In genomic region chr20:2508631-2509467, GRCh38 we compare ENCODE assay signal across 8 cellular contexts. TPM values are rescaled to one million over a fixed set of nuclear protein-coding genes. Genes with fewer than 3 reads are reported as not detected.
DNase-seq lines count a peak whose midpoint lies in the region; ATAC-seq and TF ChIP-seq lines count a peak whose summit lies in the region.

TSS of gene ZNF343 (minus strand) at chr20:2508915. CDS start at chr20:2493895, 15,020 bp downstream.

- peak within 1 kb of the TSS; percentile 87 for H3K4me2 ChIP-seq in MM.1S (ENCODE audit: low read depth, low read length)

- ATAC-seq in omental fat pad (ENCODE audit: low FRiP score) (peak; percentile 98), thoracic aorta (ENCODE audit: insufficient number of reproducible peaks, low FRiP score, low read depth) (peak; percentile 86)

- H3K27ac ChIP-seq in MM.1S (ENCODE audit: low read length) (peak within 1 kb of the TSS; percentile 45; the same call in 1 of the 2 replicates), thoracic aorta (peak within 1 kb of the TSS; percentile 73 to 82)

- H3K4me1 ChIP-seq in MM.1S (ENCODE audit: low read length): no peaks in the 10 kb centered on the region
- H3K4me1 ChIP-seq in thoracic aorta (ENCODE audit: control insufficient read depth in 1 of 2, low read depth in 2 of 2): peaks cover 0 to 13% of the 10 kb centered on the region in 2 donors

- H3K27me3 Mint-ChIP-seq in activated naive CD4-positive, alpha-beta T cell treated with anti-CD3 and anti-CD28 coated beads, Interleukin-2, amount 10 ng/mL, durations not matched to agents 7 days and 5 days: peaks cover 15% of the 10 kb centered on the region

- no peaks in the 10 kb centered on the region for H4K20me1 ChIP-seq in MM.1S (ENCODE audit: insufficient read depth, low read length)

- peak; percentile 91 for DNase-seq in GM03348 (ENCODE audit: low spot score)
- peak; percentile 79 for DNase-seq in HCEC 1CT
- peak; percentile 88 for DNase-seq in MM.1S
- peak; percentile 87 for DNase-seq in SK-N-DZ (ENCODE audit: low spot score)
- DNase-seq in activated naive CD4-positive, alpha-beta T cell treated with anti-CD3 and anti-CD28 coated beads, Interleukin-2, amount 10 ng/mL, durations not matched to agents 7 days and 5 days: peak; percentile 86
- DNase-seq in glomerular visceral epithelial cell (ENCODE audit: extremely low spot score): peak; percentile 82
- peak; percentile 48 for DNase-seq in omental fat pad (ENCODE audit: low spot score)
- peak; percentile 40 for DNase-seq in thoracic aorta (ENCODE audit: low spot score)

- peak within 1 kb of the TSS; percentile 72 for H3K9ac ChIP-seq in MM.1S (ENCODE audit: low read length)

- peaks cover 13% of the 10 kb centered on the region for H3K79me2 ChIP-seq in MM.1S (ENCODE audit: low read length)

- H3K4me3 ChIP-seq in MM.1S (ENCODE audit: low read length) (peak within 1 kb of the TSS; percentile 87), thoracic aorta (peak within 1 kb of the TSS; percentile 89)

- H3K9me3 Mint-ChIP-seq in activated naive CD4-positive, alpha-beta T cell treated with anti-CD3 and anti-CD28 coated beads, Interleukin-2, amount 10 ng/mL, durations not matched to agents 7 days and 5 days: no peaks in the 10 kb centered on the region

- H3K36me3 ChIP-seq in MM.1S (replicated peaks; ENCODE audit: insufficient read depth, low read length): no peaks in the 10 kb centered on the region
- H3K36me3 ChIP-seq in thoracic aorta: no peaks in the 10 kb centered on the region

- H3K4me1 Mint-ChIP-seq in activated naive CD4-positive, alpha-beta T cell treated with anti-CD3 and anti-CD28 coated beads, Interleukin-2, amount 10 ng/mL, durations not matched to agents 7 days and 5 days: peaks cover 22% of the 10 kb centered on the region

- H3K4me3 Mint-ChIP-seq in activated naive CD4-positive, alpha-beta T cell treated with anti-CD3 and anti-CD28 coated beads, Interleukin-2, amount 10 ng/mL, durations not matched to agents 7 days and 5 days: peak within 1 kb of the TSS; percentile 98

- H3K27ac Mint-ChIP-seq in activated naive CD4-positive, alpha-beta T cell treated with anti-CD3 and anti-CD28 coated beads, Interleukin-2, amount 10 ng/mL, durations not matched to agents 7 days and 5 days: peak within 1 kb of the TSS; percentile 89

- no peaks in the 10 kb centered on the region for H3F3A ChIP-seq in MM.1S (ENCODE audit: insufficient read depth, low read length)

- TF ChIP-seq CTCF in MM.1S (IDR thresholded peaks at IDR 0.05; ENCODE audit: low read length) (0 out of 2 replicates have a peak, but pooled peaks have one; percentile 4), omental fat pad (IDR thresholded peaks at IDR 0.05) (no peak), thoracic aorta (IDR thresholded peaks at IDR 0.05) (no peak)

- no peaks in the 10 kb centered on the region for H3K9me2 ChIP-seq in MM.1S (replicated peaks; ENCODE audit: insufficient read depth, low read length)

- peak within 1 kb of the TSS; percentile 99 for H2AFZ ChIP-seq in MM.1S (ENCODE audit: low read length)

- peaks cover 4% of the 10 kb centered on the region for H3K36me3 Mint-ChIP-seq in activated naive CD4-positive, alpha-beta T cell treated with anti-CD3 and anti-CD28 coated beads, Interleukin-2, amount 10 ng/mL, durations not matched to agents 7 days and 5 days

- H3K27me3 ChIP-seq in MM.1S (replicated peaks; ENCODE audit: insufficient read depth, low read length) (no peaks in the 10 kb centered on the region), thoracic aorta (replicated peaks; ENCODE audit: insufficient read depth) (no peaks in the 10 kb centered on the region)

- CTCF ChIA-PET in activated naive CD4-positive, alpha-beta T cell treated with anti-CD3 and anti-CD28 coated beads, Interleukin-2, amount 10 ng/mL, durations not matched to agents 7 days and 5 days (lab: Charles Lee): interaction anchor here (8.8 kb wide), 1 partner anchor 13 kb away, joined by 82 read pairs; no protein-coding TSS in a partner anchor

- H3K9me3 ChIP-seq in MM.1S (replicated peaks; ENCODE audit: insufficient read depth, low read length) (no peaks in the 10 kb centered on the region), thoracic aorta (no peaks in the 10 kb centered on the region)

RNA-seq across cellular contexts. Expression of gene ZNF343, which starts in this region (rescaled TPM):
- 10.8 and 12.3 TPM in 2 replicates for polyA plus RNA-seq in SK-N-DZ (2014; cell fraction: cytosol; rRNA removed)
- polyA plus RNA-seq in SK-N-DZ (2014; cell fraction: nucleus; rRNA removed): 15.0 and 24.3 TPM in 2 replicates
- total RNA-seq in omental fat pad: 10 to 100 TPM in 1 of 4 donors, 1 to 10 TPM in 3; 6.8 to 14.8 (median 8.4) TPM
- total RNA-seq in thoracic aorta: 10 to 100 TPM in 1 of 2 donors, 1 to 10 TPM in 1; 9.3 to 16.9 TPM

Comparison
In these comparisons a context has a peak if more than half of its experiments do, and no peak if none do; other contexts are left out.
1. Peak in every context shown above with its lines: DNase-seq, ATAC-seq, H3K4me3 ChIP-seq and H3K27ac ChIP-seq.
2. DNase-seq: peak in every context shown above with its lines; median percentile 91 in GM03348; 88 in MM.1S; 87 in SK-N-DZ; 86 in activated naive CD4-positive, alpha-beta T cell treated with anti-CD3 and anti-CD28 coated beads, Interleukin-2, amount 10 ng/mL, durations not matched to agents 7 days and 5 days; 82 in glomerular visceral epithelial cell; 79 in HCEC 1CT; 48 in omental fat pad; 40 in thoracic aorta.